Comparison of ENCODE assay signal across 22 cellular contexts in genomic region chr15:101560722-101561583, GRCh38.
"Had no signal": no experiment of that assay in that cellular context is flagged by ENCODE, and none has a peak within 500 bp of the region (broad histone marks: within the 10 kb centered on the region; RNA-seq: fewer than 3 reads in every experiment).

No MANE protein-coding gene starts in this region.

- H3K4me1 Mint-ChIP-seq: brain; natural killer cell; stimulated activated naive CD8-positive, alpha-beta T cell treated with anti-CD3 and anti-CD28 coated beads, Interleukin-15, amount 100 ng/mL, for 72 hours had no signal

- H3K4me3 ChIP-seq: spleen, upper lobe of right lung had no signal

- H3K9me3 ChIP-seq: spleen, upper lobe of right lung had no signal

- H3K27ac ChIP-seq: spleen, upper lobe of right lung, WERI-Rb-1 had no signal

- H3K36me3 ChIP-seq: spleen, upper lobe of right lung, WERI-Rb-1 had no signal

- H3K27me3 ChIP-seq: upper lobe of right lung had no signal

- H3K27ac Mint-ChIP-seq: activated naive CD8-positive, alpha-beta T cell; brain; memory B cell; natural killer cell; progenitor cell of endocrine pancreas; stimulated activated naive CD8-positive, alpha-beta T cell treated with anti-CD3 and anti-CD28 coated beads, Interleukin-15, amount 100 ng/mL, for 72 hours had no signal

- H3K36me3 Mint-ChIP-seq: activated naive CD8-positive, alpha-beta T cell; brain; memory B cell; natural killer cell had no signal

- H3K4me3 Mint-ChIP-seq: activated naive CD8-positive, alpha-beta T cell; activated T-cell treated with anti-CD3 and anti-CD28 coated beads, Interleukin-2, amount 50 U/mL, for 4 hours; brain; memory B cell; natural killer cell; stimulated activated naive CD8-positive, alpha-beta T cell treated with anti-CD3 and anti-CD28 coated beads, Interleukin-15, amount 100 ng/mL, for 72 hours had no signal

- H3K9me3 Mint-ChIP-seq: activated T-cell treated with anti-CD3 and anti-CD28 coated beads, Interleukin-2, amount 50 U/mL, for 4 hours; memory B cell; natural killer cell; stimulated activated naive CD8-positive, alpha-beta T cell treated with anti-CD3 and anti-CD28 coated beads, Interleukin-15, amount 100 ng/mL, for 72 hours had no signal

- H3K4me1 ChIP-seq: upper lobe of right lung had no signal

- DNase-seq: activated CD4-positive, alpha-beta T cell treated with anti-CD3 and anti-CD28 coated beads, Interleukin-2, amount 50 U/mL, for 48 hours; activated gamma-delta T cell; activated T-cell treated with anti-CD3 and anti-CD28 coated beads, Interleukin-2, amount 50 U/mL, for 4 hours; amniotic stem cell; central memory CD4-positive, alpha-beta T cell; cortex of kidney; effector CD4-positive, alpha-beta T cell; foreskin fibroblast; hypothalamus; kidney glomerular epithelial cell; left ventricle myocardium superior; natural killer cell; occipital lobe; spleen; stimulated activated CD4-positive, alpha-beta T cell treated with anti-CD3 and anti-CD28 coated beads, Interleukin-1b, Interleukin-23, amount 100 ng/mL, for 48 hours; stimulated activated naive CD8-positive, alpha-beta T cell treated with anti-CD3 and anti-CD28 coated beads, Interleukin-15, amount 100 ng/mL, for 72 hours; upper lobe of right lung; WERI-Rb-1 had no signal
